Comparison of ENCODE assay signal across 8 cellular contexts in genomic region chr19:51094696-51095279, GRCh38. TPM values are rescaled to one million over a fixed set of nuclear protein-coding genes. Genes with fewer than 3 reads are reported as not detected.
DNase-seq lines count a peak whose midpoint lies in the region; ATAC-seq and TF ChIP-seq lines count a peak whose summit lies in the region.

No MANE protein-coding gene starts in this region.

- H3K27me3 Mint-ChIP-seq in neural crest cell (ENCODE audit: low read depth): peaks cover under 1% of the 10 kb centered on the region
- no peaks in the 10 kb centered on the region for H3K27me3 Mint-ChIP-seq in stimulated activated naive B cell treated with anti-CD40 and anti-IgM and Interleukin-4, amounts not matched to agents 10 μg/mL and 1 μg/mL and 100 μg/mL, for 72 hours

- H3K4me1 Mint-ChIP-seq in neural crest cell: peaks cover 3% of the 10 kb centered on the region
- H3K4me1 Mint-ChIP-seq in stimulated activated naive B cell treated with anti-CD40 and anti-IgM and Interleukin-4, amounts not matched to agents 10 μg/mL and 1 μg/mL and 100 μg/mL, for 72 hours: peaks cover 8 to 9% of the 10 kb centered on the region in 2 donors

- ATAC-seq in HG03025 (IDR thresholded peaks at IDR 0.05; ENCODE audit: low FRiP score, unreplicated experiment): no peak
- ATAC-seq in stimulated activated naive B cell treated with anti-CD40 and anti-IgM and Interleukin-4, amounts not matched to agents 10 μg/mL and 1 μg/mL and 100 μg/mL, for 72 hours (replicated peaks): no peak

- H3K9me3 Mint-ChIP-seq in neural crest cell: no peaks in the 10 kb centered on the region
- no peaks in the 10 kb centered on the region for H3K9me3 Mint-ChIP-seq in stimulated activated naive B cell treated with anti-CD40 and anti-IgM and Interleukin-4, amounts not matched to agents 10 μg/mL and 1 μg/mL and 100 μg/mL, for 72 hours

- H3K36me3 Mint-ChIP-seq in neural crest cell (ENCODE audit: low read depth): no peaks in the 10 kb centered on the region
- peaks cover 32 to 33% of the 10 kb centered on the region in 2 donors for H3K36me3 Mint-ChIP-seq in stimulated activated naive B cell treated with anti-CD40 and anti-IgM and Interleukin-4, amounts not matched to agents 10 μg/mL and 1 μg/mL and 100 μg/mL, for 72 hours

- DNase-seq in AG08396 (ENCODE audit: low spot score) (peak; percentile 63), GM10248 (ENCODE audit: extremely low spot score) (peak; percentile 72), OCI-M1 (lab: John Stamatoyannopoulos, UW) (peak; percentile 52), coronary artery (ENCODE audit: low spot score) (no peak), neural crest cell (ENCODE audit: low read depth, low spot score) (peak; percentile 63), inferior parietal cortex (ENCODE audit: extremely low spot score) (no peak)
- no peak for DNase-seq in stimulated activated naive B cell treated with anti-CD40 and anti-IgM and Interleukin-4, amounts not matched to agents 10 μg/mL and 1 μg/mL and 100 μg/mL, for 72 hours

- POLR2A ChIA-PET in GM10248 (lab: Yijun Ruan, JAX): no interaction called here

- no peak overlapping the region for H3K4me3 Mint-ChIP-seq in neural crest cell
- H3K4me3 Mint-ChIP-seq in stimulated activated naive B cell treated with anti-CD40 and anti-IgM and Interleukin-4, amounts not matched to agents 10 μg/mL and 1 μg/mL and 100 μg/mL, for 72 hours: no peak overlapping the region

- CTCF ChIA-PET in GM10248 (lab: Yijun Ruan, JAX): interaction anchor here (1.1 to 3.7 kb wide), 5 partner anchors 10 to 736 kb away, joined by 3 to 19 read pairs (median 3); partner anchors contain the start of gene KLK10

- TF ChIP-seq CTCF in GM10248 (IDR thresholded peaks at IDR 0.05; ENCODE audit: control extremely low read depth, extremely low read depth, low read depth, missing control alignments): peak; percentile 59
- peak; percentile 29 for TF ChIP-seq CTCF in coronary artery (IDR thresholded peaks at IDR 0.05)
- peak; percentile 85 for TF ChIP-seq CTCF in neural crest cell (conservative IDR thresholded peaks at IDR 0.05)

- H3K27ac ChIP-seq in coronary artery: no peak overlapping the region

- no peak overlapping the region for H3K27ac Mint-ChIP-seq in neural crest cell (ENCODE audit: unreplicated experiment)
- H3K27ac Mint-ChIP-seq in stimulated activated naive B cell treated with anti-CD40 and anti-IgM and Interleukin-4, amounts not matched to agents 10 μg/mL and 1 μg/mL and 100 μg/mL, for 72 hours: no peak overlapping the region

- H3K4me3 ChIP-seq in coronary artery: no peak overlapping the region

RNA-seq across cellular contexts. Expression of gene KLK14, which starts 12.1 kb away (rescaled TPM):
- total RNA-seq in neural crest cell: 0.26 and 0.75 TPM in 2 replicates

RNA-seq across cellular contexts. Expression of gene CTU1, which starts 13.4 kb away (rescaled TPM):
- 8.3 and 8.4 TPM in 2 replicates for total RNA-seq in neural crest cell

RNA-seq across cellular contexts. Expression of gene KLK13, which starts 29.9 kb away (rescaled TPM):
- not detected in 2 replicates for total RNA-seq in neural crest cell

RNA-seq across cellular contexts. Expression of gene SIGLEC9, which starts 29.9 kb away (rescaled TPM):
- not detected in 2 replicates for total RNA-seq in neural crest cell

RNA-seq across cellular contexts. Expression of gene SIGLEC7, which starts 47.3 kb away (rescaled TPM):
- total RNA-seq in neural crest cell: not detected in 2 replicates

Comparison
In these comparisons a context has a peak if more than half of its experiments do, and no peak if none do; other contexts are left out.
1. DNase-seq: peak in AG08396 (single experiment), GM10248 (single experiment), OCI-M1 (single experiment) and neural crest cell (single experiment); none in coronary artery (single experiment), inferior parietal cortex (single experiment) and stimulated activated naive B cell treated with anti-CD40 and anti-IgM and Interleukin-4, amounts not matched to agents 10 μg/mL and 1 μg/mL and 100 μg/mL, for 72 hours (single experiment).
2. CTCF ChIP-seq: peak in every context shown above with its lines; median percentile 85 in neural crest cell; 59 in GM10248; 29 in coronary artery.